In the genomic region with DNA sequence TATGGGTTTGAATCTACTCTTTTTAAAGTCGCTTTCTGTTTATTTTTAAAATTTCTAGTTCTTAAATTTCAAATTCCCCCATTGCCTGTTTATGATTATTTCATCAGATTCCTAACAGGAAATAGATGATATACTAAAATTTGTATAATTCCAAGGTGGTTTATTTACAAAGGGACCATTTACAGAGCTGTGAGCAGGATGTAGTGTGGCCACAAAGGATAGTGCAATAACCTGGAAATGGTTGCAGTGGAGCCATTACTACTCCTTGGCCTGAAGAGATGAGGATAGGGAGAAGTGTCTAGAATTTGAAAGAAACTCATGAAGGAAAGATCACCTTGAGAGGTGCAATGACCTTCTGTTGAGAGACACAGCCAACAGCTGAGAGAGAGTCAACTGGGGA, we compare ENCODE assay signal across 28 cellular contexts.
"Had no signal": no experiment of that assay in that cellular context is flagged by ENCODE, and none has a peak within 500 bp of the region (broad histone marks: within the 10 kb centered on the region; RNA-seq: fewer than 3 reads in every experiment).

No MANE protein-coding gene starts in this region.

- H3K27me3 ChIP-seq: neutrophil, pancreas, right lobe of liver, sigmoid colon, suprapubic skin, testis, tibial artery, transverse colon, upper lobe of right lung, uterus had no signal

- DNase-seq: naive thymus-derived CD8-positive, alpha-beta T cell; nephron progenitor cell; nucleus accumbens; pancreas; psoas muscle; right cardiac atrium; right lobe of liver; sigmoid colon; small intestine; stimulated activated CD4-positive, alpha-beta T cell treated with anti-CD3 and anti-CD28 coated beads, Interleukin-15, amount 100 ng/mL, for 24 hours; stimulated activated CD4-positive, alpha-beta T cell treated with anti-CD3 and anti-CD28 coated beads, Interleukin-2, amount 100 ng/mL, for 24 hours; stimulated activated CD4-positive, alpha-beta T cell treated with anti-CD3 and anti-CD28 coated beads, Interleukin-2, amount 100 ng/mL, for 48 hours; stimulated activated CD4-positive, alpha-beta T cell treated with anti-CD3 and anti-CD28 coated beads, Interleukin-4, amount 100 ng/mL, for 24 hours; stimulated activated naive CD4-positive, alpha-beta T cell; stimulated activated naive CD8-positive, alpha-beta T cell treated with anti-CD3 and anti-CD28 coated beads, Interleukin-15, amount 100 ng/mL, for 72 hours; stimulated activated naive CD8-positive, alpha-beta T cell treated with anti-CD3 and anti-CD28 coated beads, Interleukin-15, Interleukin-2, amounts not matched to agents 100 U/mL and 50 U/mL, for 24 hours; substantia nigra; testis; tibial artery; transverse colon; upper lobe of right lung; uterus had no signal

- H3K27ac ChIP-seq: neutrophil, pancreas, psoas muscle, right lobe of liver, sigmoid colon, suprapubic skin, testis, tibial artery, transverse colon, upper lobe of right lung, uterus had no signal

- FAIRE-seq: pancreas, small intestine had no signal

- H3K4me3 ChIP-seq: pancreas, psoas muscle, right lobe of liver, sigmoid colon, suprapubic skin, testis, tibial artery, transverse colon, upper lobe of right lung, uterus had no signal

- H3K9me3 Mint-ChIP-seq: natural killer cell treated with Interleukin-12 subunit alpha and Interleukin-12 subunit beta and Interleukin-15 and Interleukin-18, amount 100 ng/mL, for 72 hours; stimulated activated effector memory CD8-positive, alpha-beta T cell treated with anti-CD3 and anti-CD28 coated beads, Interleukin-12 subunit alpha, Interleukin-12 subunit beta, amount 100 ng/mL, for 72 hours; stimulated activated naive CD8-positive, alpha-beta T cell treated with anti-CD3 and anti-CD28 coated beads, Interleukin-15, amount 100 ng/mL, for 72 hours had no signal

- H3K4me1 ChIP-seq: pancreas, psoas muscle, sigmoid colon, suprapubic skin, testis, tibial artery, transverse colon, upper lobe of right lung, uterus had no signal

- H3K9me3 ChIP-seq: neutrophil, pancreas, psoas muscle, right lobe of liver, sigmoid colon, suprapubic skin, testis, tibial artery, transverse colon, upper lobe of right lung, uterus had no signal

- H3K36me3 Mint-ChIP-seq: naive thymus-derived CD8-positive, alpha-beta T cell; natural killer cell treated with Interleukin-12 subunit alpha and Interleukin-12 subunit beta and Interleukin-15 and Interleukin-18, amount 100 ng/mL, for 72 hours; stimulated activated effector memory CD8-positive, alpha-beta T cell treated with anti-CD3 and anti-CD28 coated beads, Interleukin-12 subunit alpha, Interleukin-12 subunit beta, amount 100 ng/mL, for 72 hours; type B pancreatic cell had no signal

- H3K27ac Mint-ChIP-seq: naive thymus-derived CD8-positive, alpha-beta T cell; natural killer cell treated with Interleukin-12 subunit alpha and Interleukin-12 subunit beta and Interleukin-15 and Interleukin-18, amount 100 ng/mL, for 72 hours; nephron progenitor cell; stimulated activated effector memory CD8-positive, alpha-beta T cell treated with anti-CD3 and anti-CD28 coated beads, Interleukin-12 subunit alpha, Interleukin-12 subunit beta, amount 100 ng/mL, for 72 hours; stimulated activated naive CD8-positive, alpha-beta T cell treated with anti-CD3 and anti-CD28 coated beads, Interleukin-15, amount 100 ng/mL, for 72 hours; type B pancreatic cell had no signal

- H3K4me1 Mint-ChIP-seq: nephron progenitor cell; neural crest cell; stimulated activated effector memory CD8-positive, alpha-beta T cell treated with anti-CD3 and anti-CD28 coated beads, Interleukin-12 subunit alpha, Interleukin-12 subunit beta, amount 100 ng/mL, for 72 hours; stimulated activated naive CD8-positive, alpha-beta T cell treated with anti-CD3 and anti-CD28 coated beads, Interleukin-15, amount 100 ng/mL, for 72 hours had no signal

- H3K27me3 Mint-ChIP-seq: natural killer cell treated with Interleukin-12 subunit alpha and Interleukin-12 subunit beta and Interleukin-15 and Interleukin-18, amount 100 ng/mL, for 72 hours; stimulated activated naive CD8-positive, alpha-beta T cell treated with anti-CD3 and anti-CD28 coated beads, Interleukin-15, amount 100 ng/mL, for 72 hours; type B pancreatic cell had no signal

- H3K36me3 ChIP-seq: neutrophil, pancreas, right lobe of liver, sigmoid colon, suprapubic skin, tibial artery, transverse colon, upper lobe of right lung, uterus had no signal

- H3K4me3 Mint-ChIP-seq: naive thymus-derived CD8-positive, alpha-beta T cell; natural killer cell treated with Interleukin-12 subunit alpha and Interleukin-12 subunit beta and Interleukin-15 and Interleukin-18, amount 100 ng/mL, for 72 hours; nephron progenitor cell; neural crest cell; stimulated activated effector memory CD8-positive, alpha-beta T cell treated with anti-CD3 and anti-CD28 coated beads, Interleukin-12 subunit alpha, Interleukin-12 subunit beta, amount 100 ng/mL, for 72 hours; stimulated activated naive CD8-positive, alpha-beta T cell treated with anti-CD3 and anti-CD28 coated beads, Interleukin-15, amount 100 ng/mL, for 72 hours; type B pancreatic cell had no signal

- ATAC-seq: naive thymus-derived CD8-positive, alpha-beta T cell; natural killer cell treated with Interleukin-12 subunit alpha and Interleukin-12 subunit beta and Interleukin-15 and Interleukin-18, amount 100 ng/mL, for 72 hours; pancreas; psoas muscle; right cardiac atrium; right lobe of liver; stimulated activated effector memory CD8-positive, alpha-beta T cell treated with anti-CD3 and anti-CD28 coated beads, Interleukin-12 subunit alpha, Interleukin-12 subunit beta, amount 100 ng/mL, for 72 hours; stimulated activated naive CD8-positive, alpha-beta T cell treated with anti-CD3 and anti-CD28 coated beads, Interleukin-15, amount 100 ng/mL, for 72 hours; stimulated activated naive CD8-positive, alpha-beta T cell treated with anti-CD3 and anti-CD28 coated beads, Interleukin-15, Interleukin-2, amounts not matched to agents 100 U/mL and 50 U/mL, for 24 hours; upper lobe of right lung had no signal
